Comparison of ENCODE assay signal across 19 cellular contexts in genomic region chr18:6666286-6666685, GRCh38.
A peak's percentile ranks its signal among the peaks of the same experiment; 100 is the strongest.
DNase-seq lines count a peak whose midpoint lies in the region; ATAC-seq, FAIRE-seq and TF ChIP-seq lines count a peak whose summit lies in the region.
"Had no signal": no experiment of that assay in that cellular context is flagged by ENCODE, and none has a peak within 500 bp of the region (broad histone marks: within the 10 kb centered on the region; RNA-seq: fewer than 3 reads in every experiment).

No MANE protein-coding gene starts in this region.

- FAIRE-seq in TTC549 (lab: Jason Lieb, UNC) = peak; percentile 71
- FAIRE-seq: G401.6, GM12891 had no signal

- TF ChIP-seq EP300 in upper lobe of left lung (IDR thresholded peaks at IDR 0.05) = no peak

- H3K27me3 Mint-ChIP-seq in WTC11 (ENCODE audit: low read depth) = no peaks in the 10 kb centered on the region
- H3K27me3 Mint-ChIP-seq: CD4-positive, CD25-positive, alpha-beta regulatory T cell had no signal

- H3K27me3 ChIP-seq in upper lobe of left lung = no peaks in the 10 kb centered on the region
- H3K27me3 ChIP-seq: BLaER1 treated with 17β-estradiol and CSF1 and Interleukin-3, amounts not matched to agents 10 nM and 100 nM had no signal

- TF ChIP-seq CTCF in HFF-Myc (IDR thresholded peaks at IDR 0.05; ENCODE audit: low read depth, low read length, missing control alignments) (no peak), upper lobe of left lung (IDR thresholded peaks at IDR 0.05) (no peak), WTC11 (IDR thresholded peaks at IDR 0.05) (no peak)

- POLR2A ChIA-PET in WTC11 (lab: Charles Lee) = no interaction called here

- no peak for TF ChIP-seq POLR2A in upper lobe of left lung (IDR thresholded peaks at IDR 0.05)

- no peak overlapping the region for H3K27ac ChIP-seq in upper lobe of left lung
- H3K27ac ChIP-seq: BLaER1 treated with 17β-estradiol and CSF1 and Interleukin-3, amounts not matched to agents 10 nM and 100 nM; HL-60 had no signal

- peaks cover 10% of the 10 kb centered on the region for H3K4me1 Mint-ChIP-seq in WTC11
- H3K4me1 Mint-ChIP-seq: CD4-positive, CD25-positive, alpha-beta regulatory T cell had no signal

- H3K4me3 ChIP-seq in HFF-Myc (replicated peaks; ENCODE audit: low read depth, low read length) = no peak overlapping the region
- H3K4me3 ChIP-seq in upper lobe of left lung = no peak overlapping the region
- H3K4me3 ChIP-seq: BLaER1 treated with 17β-estradiol and CSF1 and Interleukin-3, amounts not matched to agents 10 nM and 100 nM had no signal

- no peaks in the 10 kb centered on the region for H3K36me3 Mint-ChIP-seq in WTC11
- H3K36me3 Mint-ChIP-seq: CD4-positive, CD25-positive, alpha-beta regulatory T cell had no signal

- no peaks in the 10 kb centered on the region for H3K4me1 ChIP-seq in upper lobe of left lung
- H3K4me1 ChIP-seq: BLaER1 treated with 17β-estradiol and CSF1 and Interleukin-3, amounts not matched to agents 10 nM and 100 nM had no signal

- no peaks in the 10 kb centered on the region for H3K9me3 ChIP-seq in upper lobe of left lung
- H3K9me3 ChIP-seq: BLaER1 treated with 17β-estradiol and CSF1 and Interleukin-3, amounts not matched to agents 10 nM and 100 nM had no signal

- peak; percentile 35 for DNase-seq in HFF-Myc (ENCODE audit: extremely low read depth, low read depth)
- peak; percentile 16 for DNase-seq in fibroblast of gingiva (ENCODE audit: low read depth)
- DNase-seq in myocyte (ENCODE audit: low read depth) = peak; percentile 22
- no peak for DNase-seq in upper lobe of left lung
- DNase-seq in activated effector memory CD4-positive, alpha-beta T cell treated with Interleukin-2 at 50 U/mL for 16 hours = no peak
- no peak for DNase-seq in WTC11 (ENCODE audit: low spot score)
- DNase-seq: ACHN; CD4-positive, CD25-positive, alpha-beta regulatory T cell; DMS153; DMS79 treated with DMSO at 0.1 percent for 48 hours; EL; GOT3; H9 had no signal

- H3K36me3 ChIP-seq in upper lobe of left lung = no peaks in the 10 kb centered on the region
- H3K36me3 ChIP-seq: BLaER1 treated with 17β-estradiol and CSF1 and Interleukin-3, amounts not matched to agents 10 nM and 100 nM had no signal

- no peak overlapping the region for H3K4me3 Mint-ChIP-seq in WTC11
- H3K4me3 Mint-ChIP-seq: CD4-positive, CD25-positive, alpha-beta regulatory T cell; H9 had no signal

- no peak overlapping the region for H3K27ac Mint-ChIP-seq in WTC11
- H3K27ac Mint-ChIP-seq: CD4-positive, CD25-positive, alpha-beta regulatory T cell; H9 had no signal

- ATAC-seq in upper lobe of left lung (ENCODE audit: low FRiP score in 2 of 2) (no peak), HG02623 (IDR thresholded peaks at IDR 0.05; ENCODE audit: unreplicated experiment) (no peak), WTC11 (no peak)

- WGBS in upper lobe of left lung, 2 donors = 56 to 74% methylated on average over 2 of the region's 2 CpGs

- H3K9me3 Mint-ChIP-seq in WTC11 = no peaks in the 10 kb centered on the region; the same call in 1 of the 2 replicates
- H3K9me3 Mint-ChIP-seq: H9 had no signal

- CTCF ChIA-PET in WTC11 (lab: Charles Lee) = no interaction called here

TF ChIP-seq in WTC11, 78 proteins besides CTCF, POLR2A, EP300 and RAD21:
- TF ChIP-seq ZNF416 (CRISPR knock-in tag; IDR thresholded peaks at IDR 0.05) (no peak), RELA (CRISPR knock-in tag; IDR thresholded peaks at IDR 0.05; ENCODE audit: borderline replicate concordance) (no peak), PREB (CRISPR knock-in tag; IDR thresholded peaks at IDR 0.05; ENCODE audit: borderline replicate concordance) (no peak), ZNF232 (CRISPR knock-in tag; IDR thresholded peaks at IDR 0.05) (no peak)
- TF ChIP-seq, protein P1, sequence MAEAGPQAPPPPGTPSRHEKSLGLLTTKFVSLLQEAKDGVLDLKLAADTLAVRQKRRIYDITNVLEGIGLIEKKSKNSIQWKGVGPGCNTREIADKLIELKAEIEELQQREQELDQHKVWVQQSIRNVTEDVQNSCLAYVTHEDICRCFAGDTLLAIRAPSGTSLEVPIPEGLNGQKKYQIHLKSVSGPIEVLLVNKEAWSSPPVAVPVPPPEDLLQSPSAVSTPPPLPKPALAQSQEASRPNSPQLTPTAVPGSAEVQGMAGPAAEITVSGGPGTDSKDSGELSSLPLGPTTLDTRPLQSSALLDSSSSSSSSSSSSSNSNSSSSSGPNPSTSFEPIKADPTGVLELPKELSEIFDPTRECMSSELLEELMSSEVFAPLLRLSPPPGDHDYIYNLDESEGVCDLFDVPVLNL (CRISPR knock-in tag; IDR thresholded peaks at IDR 0.05; ENCODE audit: borderline replicate concordance, low read depth) = no peak

Comparison
In these comparisons a context has a peak if more than half of its experiments do, and no peak if none do; other contexts are left out.
1. DNase-seq: peak in HFF-Myc (single experiment), fibroblast of gingiva (single experiment) and myocyte (single experiment); none in upper lobe of left lung (0 of 2), activated effector memory CD4-positive, alpha-beta T cell treated with Interleukin-2 at 50 U/mL for 16 hours (single experiment) and WTC11 (single experiment).